Comparison of ENCODE assay signal across 1 cellular context in genomic region chr2:120824246-120824645, GRCh38.
TF ChIP-seq lines count a peak whose summit lies in the region.

No MANE protein-coding gene starts in this region.

TF ChIP-seq in IMR-90, 13 proteins besides CTCF, POLR2A, EP300 and RAD21:
- TF ChIP-seq ELK1 (IDR thresholded peaks at IDR 0.05; ENCODE audit: borderline replicate concordance, low read depth, low read length) (no peak), FOS (IDR thresholded peaks at IDR 0.05; ENCODE audit: low read depth, low read length) (no peak), MAZ (IDR thresholded peaks at IDR 0.05; ENCODE audit: borderline replicate concordance, low read depth, low read length) (no peak), RFX5 (IDR thresholded peaks at IDR 0.05; ENCODE audit: low read depth, low read length) (no peak), MAFK (IDR thresholded peaks at IDR 0.05; ENCODE audit: low read depth, low read length) (no peak), MXI1 (IDR thresholded peaks at IDR 0.05; ENCODE audit: borderline replicate concordance, low read depth, low read length) (no peak), NFE2L2 (IDR thresholded peaks at IDR 0.05; ENCODE audit: low read depth, low read length) (no peak), RCOR1 (IDR thresholded peaks at IDR 0.05; ENCODE audit: insufficient replicate concordance, low read length) (no peak), BHLHE40 (IDR thresholded peaks at IDR 0.05; ENCODE audit: low read depth, low read length) (no peak), CHD1 (IDR thresholded peaks at IDR 0.05; ENCODE audit: low read depth, low read length) (no peak)
- TF ChIP-seq, protein P1, sequence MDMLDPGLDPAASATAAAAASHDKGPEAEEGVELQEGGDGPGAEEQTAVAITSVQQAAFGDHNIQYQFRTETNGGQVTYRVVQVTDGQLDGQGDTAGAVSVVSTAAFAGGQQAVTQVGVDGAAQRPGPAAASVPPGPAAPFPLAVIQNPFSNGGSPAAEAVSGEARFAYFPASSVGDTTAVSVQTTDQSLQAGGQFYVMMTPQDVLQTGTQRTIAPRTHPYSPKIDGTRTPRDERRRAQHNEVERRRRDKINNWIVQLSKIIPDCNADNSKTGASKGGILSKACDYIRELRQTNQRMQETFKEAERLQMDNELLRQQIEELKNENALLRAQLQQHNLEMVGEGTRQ (IDR thresholded peaks at IDR 0.05; ENCODE audit: low read depth, low read length), result no peak
